9 cellular contexts compared by ENCODE assay signal in the genomic region with DNA sequence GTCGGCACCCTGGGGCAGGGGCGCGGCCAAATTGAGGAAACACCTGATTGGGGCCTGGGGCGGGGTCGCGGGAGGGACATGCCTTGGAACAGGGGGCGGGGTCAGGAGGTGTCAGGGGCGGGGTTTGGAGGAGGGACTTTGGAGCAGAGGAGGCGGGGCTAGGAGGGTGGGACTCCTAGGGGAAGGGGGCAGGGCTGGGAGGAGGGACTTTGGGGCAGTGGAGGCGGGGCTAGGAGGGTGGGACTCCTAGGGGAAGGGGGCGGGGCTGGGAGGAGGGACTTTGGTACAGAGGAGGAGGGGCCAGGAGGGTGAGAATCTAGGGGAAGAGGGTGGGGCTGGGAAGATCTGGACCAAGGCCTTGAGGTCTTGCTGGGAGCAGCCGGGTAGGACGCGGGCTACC. TPM values are rescaled to one million over a fixed set of nuclear protein-coding genes. Genes with fewer than 3 reads are reported as not detected.
DNase-seq lines count a peak whose midpoint lies in the region; ATAC-seq and TF ChIP-seq lines count a peak whose summit lies in the region.
"Had no signal": no experiment of that assay in that cellular context is flagged by ENCODE, and none has a peak within 500 bp of the region (broad histone marks: within the 10 kb centered on the region; RNA-seq: fewer than 3 reads in every experiment).

No MANE protein-coding gene starts in this region.

- H3K36me3 ChIP-seq in BE2C, result no peaks in the 10 kb centered on the region
- H3K36me3 ChIP-seq in lung (ENCODE audit: control insufficient read depth in 2 of 2, insufficient read depth in 2 of 2, low read length in 2 of 2), result no peaks in the 10 kb centered on the region

- H3K27ac ChIP-seq in lung (ENCODE audit: low read depth in 1 of 2, low read length in 1 of 2), result no peak overlapping the region
- H3K27ac ChIP-seq: epithelial cell of prostate had no signal

- H3K4me1 Mint-ChIP-seq in activated B cell treated with CpG ODN at 0.5 μM for 24 hours, result peaks cover 18% of the 10 kb centered on the region
- peaks cover 17% of the 10 kb centered on the region for H3K4me1 Mint-ChIP-seq in central memory CD8-positive, alpha-beta T cell

- no peak overlapping the region for H3K4me3 Mint-ChIP-seq in activated B cell treated with CpG ODN at 0.5 μM for 24 hours
- H3K4me3 Mint-ChIP-seq in central memory CD8-positive, alpha-beta T cell, result peak overlapping the region; percentile 18

- no peak overlapping the region for H3K27ac Mint-ChIP-seq in activated B cell treated with CpG ODN at 0.5 μM for 24 hours
- no peak overlapping the region for H3K27ac Mint-ChIP-seq in central memory CD8-positive, alpha-beta T cell (ENCODE audit: low read depth)

- peaks cover 5% of the 10 kb centered on the region for H3K27me3 ChIP-seq in BE2C
- peaks cover 6% of the 10 kb centered on the region for H3K27me3 ChIP-seq in lung (ENCODE audit: control insufficient read depth, insufficient read depth)

- H3K4me3 ChIP-seq in BE2C (ENCODE audit: low read depth, low read length) (no peak overlapping the region), lung (no peak overlapping the region)
- H3K4me3 ChIP-seq in Jurkat, Clone E6-1 (ENCODE audit: low read length), result no peak overlapping the region

- POLR2A ChIA-PET in activated B cell treated with CpG ODN at 0.5 μM for 24 hours (lab: Charles Lee), result interaction anchor here (1.4 kb wide), 1 partner anchor 24 kb away, joined by 3 read pairs; the partner anchor contains the start of gene KDELR1

- DNase-seq in BE2C (peak; percentile 87), activated B cell treated with CpG ODN at 0.5 μM for 24 hours (no peak), lung (ENCODE audit: low spot score) (peak; percentile 80), NCI-H524 treated with DMSO at 0.1 percent for 48 hours (lab: John Stamatoyannopoulos, UW) (no peak)
- peak; percentile 74 for DNase-seq in Jurkat, Clone E6-1 (ENCODE audit: low read depth, low spot score)
- peak in 1 of 2 donors; percentile 32 for DNase-seq in central memory CD8-positive, alpha-beta T cell (ENCODE audit: low spot score in 2 of 2)
- peak; percentile 56 for DNase-seq in stimulated activated CD8-positive, alpha-beta memory T cell treated with anti-CD3 and anti-CD28 coated beads, Interleukin-7, amount 100 ng/mL, for 24 hours (ENCODE audit: low read depth)

- WGBS in lung, 2 donors, result 7 to 20% methylated on average over 13 to 14 of the region's 14 CpGs

- H3K9me3 ChIP-seq in BE2C (no peaks in the 10 kb centered on the region), lung (ENCODE audit: control insufficient read depth in 2 of 2, insufficient read depth in 1 of 2, low read length in 1 of 2) (no peaks in the 10 kb centered on the region)

- H3K4me1 ChIP-seq in BE2C (no peaks in the 10 kb centered on the region), lung (ENCODE audit: control insufficient read depth in 2 of 2, insufficient read depth in 2 of 2, low read length in 2 of 2) (peaks cover 0 to 5% of the 10 kb centered on the region in 2 donors)

- H3K9me3 Mint-ChIP-seq in activated B cell treated with CpG ODN at 0.5 μM for 24 hours, result no peaks in the 10 kb centered on the region
- no peaks in the 10 kb centered on the region for H3K9me3 Mint-ChIP-seq in central memory CD8-positive, alpha-beta T cell

- peaks cover 34% of the 10 kb centered on the region for H3K27me3 Mint-ChIP-seq in activated B cell treated with CpG ODN at 0.5 μM for 24 hours
- peaks cover 13% of the 10 kb centered on the region for H3K27me3 Mint-ChIP-seq in central memory CD8-positive, alpha-beta T cell

- CTCF ChIA-PET in activated B cell treated with CpG ODN at 0.5 μM for 24 hours (lab: Charles Lee), result interaction anchor here (1.0 kb wide), 1 partner anchor 24 kb away, joined by 3 read pairs; the partner anchor contains the start of gene KDELR1

- ATAC-seq in activated B cell treated with CpG ODN at 0.5 μM for 24 hours (ENCODE audit: low read depth) (peak; percentile 68), lung (ENCODE audit: insufficient read depth, low FRiP score) (peak; percentile 88), HG03159 (IDR thresholded peaks at IDR 0.05; ENCODE audit: unreplicated experiment) (no peak)
- peak; percentile 24 for ATAC-seq in central memory CD8-positive, alpha-beta T cell (replicated peaks; ENCODE audit: extremely low read depth, poor library complexity, severe bottlenecking)

- TF ChIP-seq CTCF in BE2C (IDR thresholded peaks at IDR 0.05; ENCODE audit: low read depth, low read length) (no peak), activated B cell treated with CpG ODN at 0.5 μM for 24 hours (IDR thresholded peaks at IDR 0.05) (no peak), lung (IDR thresholded peaks at IDR 0.05; ENCODE audit: control extremely low read depth, extremely low read depth) (no peak)

- peaks cover 1% of the 10 kb centered on the region for H3K36me3 Mint-ChIP-seq in activated B cell treated with CpG ODN at 0.5 μM for 24 hours (ENCODE audit: low read depth)
- H3K36me3 Mint-ChIP-seq in central memory CD8-positive, alpha-beta T cell (ENCODE audit: insufficient read depth), result peaks cover 2% of the 10 kb centered on the region

- intact Hi-C loops in activated B cell treated with CpG ODN at 0.5 μM for 24 hours (cut with micrococcal nuclease), result loop anchor here (2.0 kb wide), 1 partner anchor 17 kb away; no protein-coding TSS in a partner anchor

RNA-seq across cellular contexts. Expression of gene GRIN2D, which starts 21.9 kb away (rescaled TPM):
- polyA plus RNA-seq in BE2C (2012; ENCODE audit: insufficient read depth, insufficient read length, low read depth), result 0.31 TPM
- 0.50 TPM for polyA plus RNA-seq in Jurkat, Clone E6-1 (2012; ENCODE audit: insufficient read depth, insufficient read length)
- total RNA-seq in activated B cell treated with CpG ODN at 0.5 μM for 24 hours, result 0.93 and 1.2 TPM in 2 replicates
- total RNA-seq in lung, result 1 to 10 TPM in 1 of 2 donors, under 1 TPM in 1; 0.54 to 1.0 TPM
- under 1 TPM; 0.26 to 0.32 TPM for polyA plus RNA-seq in lung

RNA-seq across cellular contexts. Expression of gene KDELR1, which starts 24.0 kb away (rescaled TPM):
- 63.3 TPM for polyA plus RNA-seq in BE2C (2012; ENCODE audit: insufficient read depth, insufficient read length, low read depth)
- polyA plus RNA-seq in Jurkat, Clone E6-1 (2012; ENCODE audit: insufficient read depth, insufficient read length), result 72.4 TPM
- total RNA-seq in activated B cell treated with CpG ODN at 0.5 μM for 24 hours (50.8 and 51.9 TPM in 2 replicates), lung (100 to 1,000 TPM; 101 to 142 TPM)
- polyA plus RNA-seq in lung, result 100 to 1,000 TPM; 108 to 156 TPM

RNA-seq across cellular contexts. Expression of gene GRWD1, which starts 30.4 kb away (rescaled TPM):
- 82.6 TPM for polyA plus RNA-seq in BE2C (2012; ENCODE audit: insufficient read depth, insufficient read length, low read depth)
- polyA plus RNA-seq in Jurkat, Clone E6-1 (2012; ENCODE audit: insufficient read depth, insufficient read length), result 46.8 TPM
- total RNA-seq in activated B cell treated with CpG ODN at 0.5 μM for 24 hours (63.4 and 71.4 TPM in 2 replicates), lung (10 to 100 TPM; 14.6 to 38.1 TPM)
- 10 to 100 TPM in 1 of 2 donors, 1 to 10 TPM in 1; 8.9 to 29.2 TPM for polyA plus RNA-seq in lung

RNA-seq across cellular contexts. Expression of gene KCNJ14, which starts 40.0 kb away (rescaled TPM):
- polyA plus RNA-seq in BE2C (2012; ENCODE audit: insufficient read depth, insufficient read length, low read depth), result 4.9 TPM
- polyA plus RNA-seq in Jurkat, Clone E6-1 (2012; ENCODE audit: insufficient read depth, insufficient read length), result 0.22 TPM
- total RNA-seq in activated B cell treated with CpG ODN at 0.5 μM for 24 hours (1.7 and 2.2 TPM in 2 replicates), lung (under 1 TPM; 0.82 to 0.83 TPM)
- under 1 TPM; 0.21 to 0.35 TPM for polyA plus RNA-seq in lung

RNA-seq across cellular contexts. Expression of gene SYNGR4, which starts 51.2 kb away (rescaled TPM):
- 1.7 TPM for polyA plus RNA-seq in BE2C (2012; ENCODE audit: insufficient read depth, insufficient read length, low read depth)
- polyA plus RNA-seq in Jurkat, Clone E6-1 (2012; ENCODE audit: insufficient read depth, insufficient read length), result 1.2 TPM
- total RNA-seq in activated B cell treated with CpG ODN at 0.5 μM for 24 hours, result not detected in 2 replicates
- not detected for total RNA-seq in lung
- polyA plus RNA-seq in lung, result not detected

Comparison
In these comparisons a context has a peak if more than half of its experiments do, and no peak if none do; other contexts are left out.
1. DNase-seq: peak in BE2C (single experiment), Jurkat, Clone E6-1 (single experiment), lung (single experiment) and stimulated activated CD8-positive, alpha-beta memory T cell treated with anti-CD3 and anti-CD28 coated beads, Interleukin-7, amount 100 ng/mL, for 24 hours (single experiment); none in activated B cell treated with CpG ODN at 0.5 μM for 24 hours (single experiment) and NCI-H524 treated with DMSO at 0.1 percent for 48 hours (single experiment).